8 cellular contexts compared by ENCODE assay signal in genomic region chr1:121528958-121529357, GRCh38.
DNase-seq lines count a peak whose midpoint lies in the region; ATAC-seq, FAIRE-seq and TF ChIP-seq lines count a peak whose summit lies in the region.
"Not testable (repeated sequence)": the region's sequence is repeated elsewhere in the genome, so short reads cannot be mapped to it uniquely, and the experiment has no call there.

No MANE protein-coding gene starts in this region.

- H2BK20ac ChIP-seq in IMR-90 (ENCODE audit: low read depth, low read length), result not testable (repeated sequence)

- H2AK9ac ChIP-seq in IMR-90 (replicated peaks; ENCODE audit: low read depth, low read length, poor library complexity), result not testable (repeated sequence)

- not testable (repeated sequence) for FAIRE-seq in astrocyte (lab: Jason Lieb, UNC)

- TF ChIP-seq RAD21 in IMR-90 (IDR thresholded peaks at IDR 0.05; ENCODE audit: low read length), result not testable (repeated sequence)

- not testable (repeated sequence) for H4K91ac ChIP-seq in IMR-90 (ENCODE audit: insufficient read depth, low read depth, low read length)

- POLR2A ChIA-PET in A673 (lab: Charles Lee; ENCODE audit: low non-redundant PET); IMR-90 (lab: Charles Lee; ENCODE audit: unreplicated experiment): not testable (repeated sequence)

- not testable (repeated sequence) for H3K4me2 ChIP-seq in DND-41 (ENCODE audit: insufficient read depth, low read length); IMR-90 (ENCODE audit: low read depth, low read length); astrocyte (ENCODE audit: low read length)
- H3K4me2 ChIP-seq in neural progenitor cell, result peak overlapping the region; percentile 52

- not testable (repeated sequence) for H3K18ac ChIP-seq in IMR-90 (ENCODE audit: low read depth, low read length)

- H2AK5ac ChIP-seq in IMR-90 (ENCODE audit: low read depth, low read length), result not testable (repeated sequence)

- H3K9me3 Mint-ChIP-seq in astrocyte (ENCODE audit: unreplicated experiment); neural progenitor cell: not testable (repeated sequence)

- H3K9me1 ChIP-seq in IMR-90 (ENCODE audit: insufficient read depth, low read length), result not testable (repeated sequence)

- not testable (repeated sequence) for H3K23ac ChIP-seq in IMR-90 (ENCODE audit: low read depth, low read length)

- not testable (repeated sequence) for H3K36me3 ChIP-seq in A673 (ENCODE audit: insufficient read depth, low read length, poor library complexity, severe bottlenecking); DND-41 (ENCODE audit: insufficient read depth, low read length); IMR-90 (ENCODE audit: control insufficient read depth, insufficient read depth, low read length); MG63; astrocyte (ENCODE audit: insufficient read depth, low read length); neural progenitor cell

- not testable (repeated sequence) for H3K79me2 ChIP-seq in DND-41 (ENCODE audit: insufficient read depth, low read length); astrocyte (ENCODE audit: insufficient read depth, low read length); neural progenitor cell (ENCODE audit: low read depth)

- TF ChIP-seq CTCF in A673 (conservative IDR thresholded peaks at IDR 0.05; ENCODE audit: low read depth, low read length); DND-41 (IDR thresholded peaks at IDR 0.05; ENCODE audit: borderline replicate concordance, extremely low read depth, low read length, poor library complexity, severe bottlenecking); IMR-90 (conservative IDR thresholded peaks at IDR 0.05; ENCODE audit: low read depth, low read length); astrocyte (IDR thresholded peaks at IDR 0.05; ENCODE audit: insufficient read depth, low read depth, low read length); neural progenitor cell (IDR thresholded peaks at IDR 0.05): not testable (repeated sequence)

- in situ Hi-C loops in IMR-90 (cut with MboI; ENCODE audit: low sequenced_read_pairs), result not testable (repeated sequence)

- not testable (repeated sequence) for H3K79me1 ChIP-seq in IMR-90 (ENCODE audit: low read depth in 1 of 2, low read length in 2 of 2)

- H2BK120ac ChIP-seq in IMR-90 (ENCODE audit: low read depth, low read length), result not testable (repeated sequence)

- not testable (repeated sequence) for H3K14ac ChIP-seq in IMR-90 (replicated peaks; ENCODE audit: low read depth, low read length)

- peaks cover 10% of the 10 kb centered on the region for H3K4me1 Mint-ChIP-seq in astrocyte (ENCODE audit: low read depth, unreplicated experiment)
- not testable (repeated sequence) for H3K4me1 Mint-ChIP-seq in neural progenitor cell

- H2BK15ac ChIP-seq in IMR-90 (ENCODE audit: low read depth, low read length), result not testable (repeated sequence)

- not testable (repeated sequence) for H4K8ac ChIP-seq in IMR-90 (ENCODE audit: low read depth in 2 of 2, low read length in 2 of 2)

- H3K4me3 ChIP-seq in A673 (ENCODE audit: low read depth, low read length, poor library complexity, severe bottlenecking); DND-41 (ENCODE audit: low read depth in 1 of 2, low read length in 2 of 2); IMR-90 (ENCODE audit: insufficient read depth, low read depth, low read length); MG63; astrocyte (ENCODE audit: insufficient read depth, low read depth, low read length); neural progenitor cell: not testable (repeated sequence)

- dilution Hi-C loops in IMR-90 (cut with HindIII; ENCODE audit: low sequenced_read_pairs, unreplicated experiment), result not testable (repeated sequence)

- not testable (repeated sequence) for H3K56ac ChIP-seq in IMR-90 (ENCODE audit: extremely low read depth, insufficient read depth, low read length)

- CTCF ChIA-PET in A673 (lab: Charles Lee); IMR-90 (lab: Yijun Ruan, JAX): not testable (repeated sequence)

- H2AFZ ChIP-seq in DND-41 (ENCODE audit: low read depth, low read length); IMR-90 (replicated peaks; ENCODE audit: low read length, poor library complexity); astrocyte (ENCODE audit: low read depth, low read length); neural progenitor cell (replicated peaks): not testable (repeated sequence)

- intact Hi-C loops in A673 (cut with micrococcal nuclease; ENCODE audit: unreplicated experiment); IMR-90 (cut with micrococcal nuclease): not testable (repeated sequence)

- not testable (repeated sequence) for H3F3A ChIP-seq in neural progenitor cell (ENCODE audit: low read depth)

- not testable (repeated sequence) for H3K9me3 ChIP-seq in A673 (ENCODE audit: low read depth, low read length, poor library complexity, severe bottlenecking); DND-41 (ENCODE audit: insufficient read depth, low read length, severe bottlenecking); IMR-90 (ENCODE audit: control insufficient read depth, insufficient read depth, low read length); MG63; astrocyte (ENCODE audit: insufficient read depth, low read depth, low read length); neural progenitor cell (ENCODE audit: low read depth)

- not testable (repeated sequence) for H3K27me3 ChIP-seq in A673 (replicated peaks; ENCODE audit: insufficient read depth, low read depth, low read length, poor library complexity); DND-41 (ENCODE audit: insufficient read depth, low read length, poor library complexity); IMR-90 (ENCODE audit: control insufficient read depth, insufficient read depth, low read length); MG63; astrocyte (ENCODE audit: insufficient read depth, low read length); neural progenitor cell

- not testable (repeated sequence) for BruUV-seq in A673 (replicated peaks; lab: Mats Ljungman, UMichigan); IMR-90 (replicated peaks; lab: Mats Ljungman, UMichigan)

- not testable (repeated sequence) for H2BK5ac ChIP-seq in IMR-90 (ENCODE audit: low read depth, low read length, poor library complexity, severe bottlenecking)

- ATAC-seq in DND-41 (ENCODE audit: insufficient read depth, low read depth), result peak; percentile 64
- peak; percentile 35 for ATAC-seq in IMR-90 (ENCODE audit: low read depth)

- peak overlapping the region; percentile 82 for H3K27ac ChIP-seq in A673 (ENCODE audit: low read depth, low read length, poor library complexity, severe bottlenecking)
- not testable (repeated sequence) for H3K27ac ChIP-seq in DND-41 (ENCODE audit: low read length); IMR-90 (ENCODE audit: insufficient read depth, low read length); astrocyte (ENCODE audit: low read depth, low read length)
- peak overlapping the region; percentile 67 for H3K27ac ChIP-seq in neural progenitor cell

- DNase-seq in A673 (ENCODE audit: low spot score) (peak; percentile 17), MG63 (peak; percentile 49), RPMI7951 (ENCODE audit: low read depth) (peak; percentile 49), astrocyte (ENCODE audit: low read depth) (peak; percentile 2), fibroblast of peridontal ligament (ENCODE audit: extremely low read depth) (peak; percentile 28)
- not testable (repeated sequence) for DNase-seq in DND-41; IMR-90; neural progenitor cell (ENCODE audit: low spot score)

- not testable (repeated sequence) for H3K4me3 Mint-ChIP-seq in astrocyte (ENCODE audit: unreplicated experiment); neural progenitor cell

- peak overlapping the region; percentile 34 for H3K27ac Mint-ChIP-seq in astrocyte (ENCODE audit: unreplicated experiment)
- not testable (repeated sequence) for H3K27ac Mint-ChIP-seq in neural progenitor cell

- TF ChIP-seq POLR2A in IMR-90 (IDR thresholded peaks at IDR 0.05; ENCODE audit: low read depth, low read length), result not testable (repeated sequence)

- H3K9ac ChIP-seq in DND-41 (ENCODE audit: low read depth, low read length); IMR-90 (ENCODE audit: low read depth, low read length); astrocyte (ENCODE audit: low read length); neural progenitor cell: not testable (repeated sequence)

- H3K27me3 Mint-ChIP-seq in astrocyte (ENCODE audit: low read depth, unreplicated experiment); neural progenitor cell (ENCODE audit: insufficient read depth, low read depth): not testable (repeated sequence)

- not testable (repeated sequence) for H3K4ac ChIP-seq in IMR-90 (ENCODE audit: low read depth, low read length)

- peaks cover 22% of the 10 kb centered on the region for H3K4me1 ChIP-seq in A673 (ENCODE audit: insufficient read depth, low read length, poor library complexity, severe bottlenecking)
- H3K4me1 ChIP-seq in DND-41 (ENCODE audit: insufficient read depth, low read length), result peaks cover 21% of the 10 kb centered on the region
- not testable (repeated sequence) for H3K4me1 ChIP-seq in IMR-90 (ENCODE audit: control insufficient read depth, insufficient read depth, low read length); astrocyte (ENCODE audit: insufficient read depth, low read length); neural progenitor cell

- not testable (repeated sequence) for H3K36me3 Mint-ChIP-seq in astrocyte (ENCODE audit: low read depth, unreplicated experiment); neural progenitor cell

- not testable (repeated sequence) for H4K20me1 ChIP-seq in DND-41 (ENCODE audit: insufficient read depth, low read length); IMR-90 (ENCODE audit: insufficient read depth, low read length); astrocyte (ENCODE audit: insufficient read depth, low read length); neural progenitor cell (ENCODE audit: low read depth)

- H4K5ac ChIP-seq in IMR-90 (ENCODE audit: low read depth, low read length), result not testable (repeated sequence)
